ENCODE assay signal across 2 cellular contexts in the genomic region with DNA sequence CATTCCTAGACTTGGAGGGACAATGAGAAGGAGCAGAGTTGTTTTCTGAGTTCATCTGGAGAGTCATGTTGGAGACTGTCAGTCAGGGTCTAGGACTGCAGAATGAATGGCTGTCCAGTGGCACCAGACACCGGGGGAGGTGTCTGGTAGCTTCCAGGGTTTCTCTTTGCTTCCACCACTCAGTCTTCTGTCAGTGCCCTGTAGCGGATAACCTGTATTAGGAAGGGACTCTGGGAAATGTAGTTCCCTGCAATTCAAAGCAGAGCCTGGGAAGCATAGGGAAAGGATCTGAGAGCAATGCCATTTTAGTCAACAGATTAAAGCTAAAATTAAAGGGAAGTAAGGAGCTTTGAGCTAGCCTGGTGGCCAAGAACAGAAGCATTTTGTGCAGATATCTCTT.
TF ChIP-seq lines count a peak whose summit lies in the region.

No MANE protein-coding gene starts in this region.

TF ChIP-seq in HepG2, 621 proteins besides CTCF, POLR2A, EP300 and RAD21:
- TF ChIP-seq ZNF780A (CRISPR knock-in tag; IDR thresholded peaks at IDR 0.05) = no peak
- TF ChIP-seq THAP11 (CRISPR knock-in tag; IDR thresholded peaks at IDR 0.05) = 0 out of 2 replicates have a peak, but pooled peaks have one; percentile 19

TF ChIP-seq in H1, 55 proteins besides CTCF, POLR2A, EP300 and RAD21:
- TF ChIP-seq CHD1 (IDR thresholded peaks at IDR 0.05; ENCODE audit: low read depth, low read length) (no peak), TBP (IDR thresholded peaks at IDR 0.05; ENCODE audit: low read depth, low read length) (no peak), GABPA (IDR thresholded peaks at IDR 0.05; ENCODE audit: borderline replicate concordance, insufficient read depth, low read length) (no peak), SAP30 (IDR thresholded peaks at IDR 0.05; ENCODE audit: insufficient read depth, insufficient replicate concordance, low read length) (no peak), KDM4A (IDR thresholded peaks at IDR 0.05; ENCODE audit: low read depth, low read length, severe bottlenecking) (no peak), CREB1 (IDR thresholded peaks at IDR 0.05) (no peak), SIX5 (IDR thresholded peaks at IDR 0.05; ENCODE audit: low read depth, low read length) (peak; percentile 54)
TF ChIP-seq in H1: peak in this region for 1.
